ENCODE assay signal across 8 cellular contexts in genomic region chr22:39992894-39993293, GRCh38. TPM values are rescaled to one million over a fixed set of nuclear protein-coding genes. Genes with fewer than 3 reads are reported as not detected.
"Had no signal": no experiment of that assay in that cellular context is flagged by ENCODE, and none has a peak within 500 bp of the region (broad histone marks: within the 10 kb centered on the region; RNA-seq: fewer than 3 reads in every experiment).

No MANE protein-coding gene starts in this region.

RNA-seq across cellular contexts. Expression of gene FAM83F, which starts 1.9 kb away (rescaled TPM):
- total RNA-seq: activated CD4-positive, alpha-beta memory T cell treated with anti-CD3 and anti-CD28 coated beads, Interleukin-2, amount 10 ng/mL, durations not matched to agents 7 days and 5 days; activated CD8-positive, alpha-beta memory T cell treated with anti-CD3 and anti-CD28 coated beads, Interleukin-2, amount 10 ng/mL, durations not matched to agents 7 days and 5 days had no signal

RNA-seq across cellular contexts. Expression of gene TMA7B, which starts 32.7 kb away (rescaled TPM):
- total RNA-seq: adrenal gland, astrocyte, body of pancreas, cardiac septum, WTC11 had no signal
- polyA plus RNA-seq: aorta had no signal
